ENCODE assay signal across 8 cellular contexts in the genomic region with DNA sequence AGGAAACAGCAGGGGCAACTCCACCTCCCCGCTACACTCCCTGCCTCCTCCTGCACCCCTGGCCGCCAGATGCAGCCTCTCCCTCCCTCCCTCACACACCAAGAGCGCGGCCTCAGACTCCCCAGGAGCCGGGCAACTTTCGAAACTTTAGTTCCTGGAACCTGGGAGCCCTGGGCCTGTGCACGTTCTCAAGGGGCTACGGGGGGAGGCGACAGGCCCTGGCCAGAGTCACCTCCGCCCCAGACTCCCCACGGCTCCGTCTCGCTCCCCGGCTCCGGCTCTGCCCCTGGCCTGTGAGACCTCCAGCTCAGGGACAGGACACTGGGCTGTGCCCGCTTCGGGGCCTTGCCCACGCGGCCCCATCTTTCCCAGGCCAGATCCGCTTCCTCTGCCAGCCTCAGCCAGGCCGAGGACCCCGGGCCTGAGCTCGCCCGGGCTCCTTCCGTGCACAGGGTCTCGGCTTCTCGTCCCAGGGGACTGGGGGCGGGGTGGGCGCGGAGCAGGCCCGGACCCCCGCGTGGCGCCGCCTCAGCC. TPM values are rescaled to one million over a fixed set of nuclear protein-coding genes. Genes with fewer than 3 reads are reported as not detected.
DNase-seq lines count a peak whose midpoint lies in the region; ATAC-seq and TF ChIP-seq lines count a peak whose summit lies in the region.

No MANE protein-coding gene starts in this region.

- POLR2A ChIA-PET in HEK293 (lab: Yijun Ruan, JAX), result no interaction called here

- no peak overlapping the region for H3K4me3 ChIP-seq in HEK293 (ENCODE audit: low read depth, low read length)
- H3K4me3 ChIP-seq in right lobe of liver, result peak overlapping the region; percentile 23 to 39 (median 25)
- peak overlapping the region; percentile 32 for H3K4me3 ChIP-seq in urinary bladder (ENCODE audit: low read depth, low read length)

- WGBS in right lobe of liver (ENCODE audit: insufficient coverage, low coverage, low lambda C conversion rate, missing lambda C conversion rate), result 51% methylated on average over 12 of the region's 35 CpGs
- 23% methylated on average over 35 of the region's 35 CpGs for whole genome bisulfite sequencing in urinary bladder

- H3K36me3 Mint-ChIP-seq in activated naive CD8-positive, alpha-beta T cell, result no peaks in the 10 kb centered on the region
- H3K36me3 Mint-ChIP-seq in T-helper 2 cell treated with Interferon-gamma antibody and Interleukin-4, amounts not matched to agents 5 μg/mL and 100 μg/mL, for 36 hours (ENCODE audit: low read depth), result no peaks in the 10 kb centered on the region

- H3K4me1 Mint-ChIP-seq in activated naive CD8-positive, alpha-beta T cell (ENCODE audit: low read depth), result peaks cover 13% of the 10 kb centered on the region
- peaks cover 3% of the 10 kb centered on the region for H3K4me1 Mint-ChIP-seq in T-helper 2 cell treated with Interferon-gamma antibody and Interleukin-4, amounts not matched to agents 5 μg/mL and 100 μg/mL, for 36 hours (ENCODE audit: low read depth)

- peak; percentile 5 to 28 (median 24) for ATAC-seq in right lobe of liver
- no peak for ATAC-seq in HG02678 (IDR thresholded peaks at IDR 0.05; ENCODE audit: unreplicated experiment)

- no peak for TF ChIP-seq POLR2A in right lobe of liver (IDR thresholded peaks at IDR 0.05)

- TF ChIP-seq CTCF in HEK293 (tag by site-specific recombination; IDR thresholded peaks at IDR 0.05) (no peak), right lobe of liver (IDR thresholded peaks at IDR 0.05) (no peak)

- no peaks in the 10 kb centered on the region for H3K4me1 ChIP-seq in HEK293 (ENCODE audit: control insufficient read depth, insufficient read depth, low read length)
- H3K4me1 ChIP-seq in right lobe of liver, result peaks cover 0 to 25% (median 0%) of the 10 kb centered on the region in 4 donors
- peaks cover 2% of the 10 kb centered on the region for H3K4me1 ChIP-seq in urinary bladder (ENCODE audit: insufficient read depth)

- H3K27ac ChIP-seq in HEK293 (ENCODE audit: extremely low read depth, low read depth, low read length) (no peak overlapping the region), right lobe of liver (no peak overlapping the region), urinary bladder (ENCODE audit: low read depth) (no peak overlapping the region)

- H3K4me3 Mint-ChIP-seq in activated naive CD8-positive, alpha-beta T cell, result peak overlapping the region; percentile 35
- H3K4me3 Mint-ChIP-seq in T-helper 2 cell treated with Interferon-gamma antibody and Interleukin-4, amounts not matched to agents 5 μg/mL and 100 μg/mL, for 36 hours, result no peak overlapping the region

- intact Hi-C loops in right lobe of liver (cut with DNase I), result no loop called here

- DNase-seq in AML-193 (lab: John Stamatoyannopoulos, UW) (peak; percentile 15 to 35), right lobe of liver (peak in 1 of 3 donors; percentile 29), SK-N-DZ (ENCODE audit: low spot score) (no peak)
- no peak for DNase-seq in T-helper 2 cell treated with Interferon-gamma antibody and Interleukin-4, amounts not matched to agents 5 μg/mL and 100 μg/mL, for 36 hours (ENCODE audit: low spot score)

- H3K9me3 ChIP-seq in HEK293 (ENCODE audit: control insufficient read depth, insufficient read depth, low read depth, low read length), result no peaks in the 10 kb centered on the region
- no peaks in the 10 kb centered on the region for H3K9me3 ChIP-seq in right lobe of liver

- peaks cover 6% of the 10 kb centered on the region for H3K27me3 Mint-ChIP-seq in activated naive CD8-positive, alpha-beta T cell
- peaks cover 48% of the 10 kb centered on the region for H3K27me3 Mint-ChIP-seq in T-helper 2 cell treated with Interferon-gamma antibody and Interleukin-4, amounts not matched to agents 5 μg/mL and 100 μg/mL, for 36 hours (ENCODE audit: low read depth)

- CTCF ChIA-PET in HEK293 (lab: Yijun Ruan, JAX), result no interaction called here

- H3K27me3 ChIP-seq in right lobe of liver, result no peaks in the 10 kb centered on the region

- H3K36me3 ChIP-seq in HEK293 (ENCODE audit: control insufficient read depth in 2 of 2, insufficient read depth in 1 of 2, low read length in 2 of 2) (peaks cover 0 to 4% of the 10 kb centered on the region in 2 experiments; a peak in 1 of 3 replicates), right lobe of liver (no peaks in the 10 kb centered on the region), urinary bladder (ENCODE audit: insufficient read depth) (no peaks in the 10 kb centered on the region)

- no peak overlapping the region for H3K27ac Mint-ChIP-seq in activated naive CD8-positive, alpha-beta T cell
- H3K27ac Mint-ChIP-seq in T-helper 2 cell treated with Interferon-gamma antibody and Interleukin-4, amounts not matched to agents 5 μg/mL and 100 μg/mL, for 36 hours, result no peak overlapping the region

- H3K9me3 Mint-ChIP-seq in activated naive CD8-positive, alpha-beta T cell (ENCODE audit: low read depth), result no peaks in the 10 kb centered on the region
- no peaks in the 10 kb centered on the region for H3K9me3 Mint-ChIP-seq in T-helper 2 cell treated with Interferon-gamma antibody and Interleukin-4, amounts not matched to agents 5 μg/mL and 100 μg/mL, for 36 hours

TF ChIP-seq in HEK293, 187 proteins besides CTCF, POLR2A, EP300 and RAD21:
- TF ChIP-seq, protein P1, sequence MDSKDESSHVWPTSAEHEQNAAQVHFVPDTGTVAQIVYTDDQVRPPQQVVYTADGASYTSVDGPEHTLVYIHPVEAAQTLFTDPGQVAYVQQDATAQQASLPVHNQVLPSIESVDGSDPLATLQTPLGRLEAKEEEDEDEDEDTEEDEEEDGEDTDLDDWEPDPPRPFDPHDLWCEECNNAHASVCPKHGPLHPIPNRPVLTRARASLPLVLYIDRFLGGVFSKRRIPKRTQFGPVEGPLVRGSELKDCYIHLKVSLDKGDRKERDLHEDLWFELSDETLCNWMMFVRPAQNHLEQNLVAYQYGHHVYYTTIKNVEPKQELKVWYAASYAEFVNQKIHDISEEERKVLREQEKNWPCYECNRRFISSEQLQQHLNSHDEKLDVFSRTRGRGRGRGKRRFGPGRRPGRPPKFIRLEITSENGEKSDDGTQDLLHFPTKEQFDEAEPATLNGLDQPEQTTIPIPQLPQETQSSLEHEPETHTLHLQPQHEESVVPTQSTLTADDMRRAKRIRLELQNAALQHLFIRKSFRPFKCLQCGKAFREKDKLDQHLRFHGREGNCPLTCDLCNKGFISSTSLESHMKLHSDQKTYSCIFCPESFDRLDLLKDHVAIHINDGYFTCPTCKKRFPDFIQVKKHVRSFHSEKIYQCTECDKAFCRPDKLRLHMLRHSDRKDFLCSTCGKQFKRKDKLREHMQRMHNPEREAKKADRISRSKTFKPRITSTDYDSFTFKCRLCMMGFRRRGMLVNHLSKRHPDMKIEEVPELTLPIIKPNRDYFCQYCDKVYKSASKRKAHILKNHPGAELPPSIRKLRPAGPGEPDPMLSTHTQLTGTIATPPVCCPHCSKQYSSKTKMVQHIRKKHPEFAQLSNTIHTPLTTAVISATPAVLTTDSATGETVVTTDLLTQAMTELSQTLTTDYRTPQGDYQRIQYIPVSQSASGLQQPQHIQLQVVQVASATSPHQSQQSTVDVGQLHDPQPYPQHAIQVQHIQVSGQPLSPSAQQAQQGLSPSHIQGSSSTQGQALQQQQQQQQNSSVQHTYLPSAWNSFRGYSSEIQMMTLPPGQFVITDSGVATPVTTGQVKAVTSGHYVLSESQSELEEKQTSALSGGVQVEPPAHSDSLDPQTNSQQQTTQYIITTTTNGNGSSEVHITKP (tag by site-specific recombination; IDR thresholded peaks at IDR 0.05), result 0 out of 2 replicates have a peak, but pooled peaks have one; percentile 14
- TF ChIP-seq ZNF174 (tag by site-specific recombination; IDR thresholded peaks at IDR 0.05), result no peak

RNA-seq across cellular contexts. Expression of gene AMN, which starts 5.5 kb away (rescaled TPM):
- total RNA-seq in right lobe of liver (10 to 100 TPM in 5 of 6 experiments, 1 to 10 TPM in 1; 7.1 to 69.1 (median 28.6) TPM), urinary bladder (0.21 TPM)
- polyA plus RNA-seq in urinary bladder, result 1.0 TPM
- 0.89 and 0.93 TPM in 2 replicates for polyA plus RNA-seq in SK-N-DZ (2014; cell fraction: cytosol; rRNA removed)
- polyA plus RNA-seq in SK-N-DZ (2014; cell fraction: nucleus; rRNA removed), result 7.4 and 12.1 TPM in 2 replicates

Comparison
In these comparisons a context has a peak if more than half of its experiments do, and no peak if none do; other contexts are left out.
1. DNase-seq: peak in AML-193 (2 of 2); none in T-helper 2 cell treated with Interferon-gamma antibody and Interleukin-4, amounts not matched to agents 5 μg/mL and 100 μg/mL, for 36 hours (single experiment) and SK-N-DZ (single experiment).